8 cellular contexts compared by ENCODE assay signal in the genomic region with DNA sequence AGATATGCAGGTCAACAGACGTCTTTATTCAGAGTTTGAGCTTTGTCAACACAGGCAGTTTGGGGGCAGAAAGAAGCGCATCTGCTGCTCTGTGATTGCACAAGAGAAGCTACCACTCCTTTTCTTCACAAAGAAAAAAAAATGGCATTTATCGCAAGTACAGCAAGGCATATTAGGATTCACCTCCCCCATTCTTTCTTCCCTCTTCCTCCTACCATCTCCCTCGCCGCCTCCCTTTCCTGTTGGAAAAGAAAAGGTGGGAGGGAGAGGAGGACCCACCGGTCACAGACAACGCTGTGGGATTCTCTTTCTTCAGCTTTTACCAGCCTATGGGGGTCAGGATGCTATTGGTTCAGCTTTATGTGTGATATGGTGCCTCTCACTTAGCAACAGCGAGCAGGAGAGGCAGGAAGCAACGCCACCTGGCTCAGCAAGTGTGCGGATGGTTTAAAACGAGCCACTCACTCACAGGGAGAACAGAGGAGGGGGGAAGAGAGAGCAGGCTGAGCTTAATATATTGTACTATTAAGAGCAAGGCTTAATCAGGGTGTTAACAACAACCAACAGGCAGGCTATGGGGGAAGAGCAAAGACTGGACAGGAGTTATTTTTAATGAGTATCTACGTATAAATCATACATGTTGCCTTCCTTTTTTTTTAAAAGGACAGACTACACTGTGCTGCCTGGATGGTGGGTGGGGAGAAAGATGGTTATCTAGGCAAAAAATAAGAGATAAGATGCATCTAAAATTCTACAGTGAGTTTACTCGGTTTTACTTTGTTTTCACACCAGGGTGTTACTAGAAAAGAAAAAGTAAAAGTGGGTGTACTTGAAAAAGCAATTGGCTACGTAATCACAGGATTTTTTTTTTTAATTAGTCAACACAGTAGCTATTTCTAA.
DNase-seq lines count a peak whose midpoint lies in the region; ATAC-seq and TF ChIP-seq lines count a peak whose summit lies in the region.

No MANE protein-coding gene starts in this region.

- H3K27me3 Mint-ChIP-seq in osteocyte (ENCODE audit: unreplicated experiment), result no peaks in the 10 kb centered on the region

- WGBS in heart left ventricle, 4 donors, result 12 to 15% (median 14%) methylated on average over 14 of the region's 14 CpGs

- H3K4me3 ChIP-seq in GM12865 (ENCODE audit: low read depth, low read length) (no peak overlapping the region), Peyer's patch (peak overlapping the region; percentile 16 to 49 (median 32)), heart left ventricle (peak overlapping the region; percentile 2 to 59 (median 42))

- H3K27ac Mint-ChIP-seq in osteocyte (ENCODE audit: unreplicated experiment), result peak overlapping the region; percentile 61

- no peak for TF ChIP-seq POLR2A in Peyer's patch (IDR thresholded peaks at IDR 0.05)
- TF ChIP-seq POLR2A in heart left ventricle (IDR thresholded peaks at IDR 0.05), result no peak

- peak overlapping the region; percentile 44 to 84 (median 60) for H3K27ac ChIP-seq in Peyer's patch
- peak overlapping the region in 11 of 12 donors; percentile 28 to 79 (median 53) for H3K27ac ChIP-seq in heart left ventricle

- H3K9me3 Mint-ChIP-seq in osteocyte (ENCODE audit: unreplicated experiment), result no peaks in the 10 kb centered on the region

- H3K9me3 ChIP-seq in Peyer's patch (no peaks in the 10 kb centered on the region), heart left ventricle (no peaks in the 10 kb centered on the region)

- peak; percentile 20 for DNase-seq in GM12865 (ENCODE audit: low read depth)
- DNase-seq in Kasumi-1 (lab: John Stamatoyannopoulos, UW), result peak; percentile 76 to 80
- DNase-seq in Peyer's patch, result peak; percentile 30 to 77 (median 69)
- peak; percentile 72 for DNase-seq in amniotic epithelial cell (ENCODE audit: low read depth)
- DNase-seq in heart left ventricle, result peak in 4 of 5 donors; percentile 54 to 63 (median 58)
- DNase-seq in osteocyte (ENCODE audit: extremely low spot score, unreplicated experiment), result no peak

- H3K36me3 Mint-ChIP-seq in osteocyte (ENCODE audit: unreplicated experiment), result peaks cover 2% of the 10 kb centered on the region

- peak overlapping the region; percentile 71 for H3K4me3 Mint-ChIP-seq in osteocyte (ENCODE audit: unreplicated experiment)

- H3K4me1 ChIP-seq in Peyer's patch, result peaks cover 0 to 36% (median 1%) of the 10 kb centered on the region in 4 donors
- H3K4me1 ChIP-seq in heart left ventricle, result peaks cover 0 to 60% (median 28%) of the 10 kb centered on the region in 12 donors

- H3K27me3 ChIP-seq in Peyer's patch, result no peaks in the 10 kb centered on the region
- H3K27me3 ChIP-seq in heart left ventricle, result no peaks in the 10 kb centered on the region

- ATAC-seq in heart left ventricle, result peak; percentile 55 to 88 (median 83)
- ATAC-seq in HG03521 (IDR thresholded peaks at IDR 0.05; ENCODE audit: unreplicated experiment), result no peak
- ATAC-seq in GM21381 (IDR thresholded peaks at IDR 0.05; ENCODE audit: unreplicated experiment), result no peak

- H3K4me1 Mint-ChIP-seq in osteocyte (ENCODE audit: unreplicated experiment), result peaks cover 40% of the 10 kb centered on the region

- intact Hi-C loops in heart left ventricle (cut with DNase I), result loop anchor here in 8 of 10 donors (1.0 to 10.0 kb wide), 9 partner anchors 43 to 317 kb away; partner anchors contain the start of gene MAML3 (in 1 of the 8)

- no peaks in the 10 kb centered on the region for H3K36me3 ChIP-seq in Peyer's patch
- no peaks in the 10 kb centered on the region for H3K36me3 ChIP-seq in heart left ventricle

- TF ChIP-seq CTCF in GM12865 (IDR thresholded peaks at IDR 0.05; ENCODE audit: insufficient read depth, low read depth, low read length, missing control alignments) (no peak), Peyer's patch (IDR thresholded peaks at IDR 0.05) (peak in 3 of 6 experiments; percentile 21 to 41 (median 25)), heart left ventricle (IDR thresholded peaks at IDR 0.05) (peak in 5 of 12 donors; percentile 27 to 55 (median 39)), osteocyte (IDR thresholded peaks at IDR 0.05) (peak; percentile 18)

Comparison
In these comparisons a context has a peak if more than half of its experiments do, and no peak if none do; other contexts are left out.
1. ATAC-seq: peak in heart left ventricle (4 of 4); none in HG03521 (single experiment) and GM21381 (single experiment).